ENCODE assay signal across 14 cellular contexts in genomic region chr4:190179030-190179739, GRCh38. TPM values are rescaled to one million over a fixed set of nuclear protein-coding genes. Genes with fewer than 3 reads are reported as not detected.
DNase-seq lines count a peak whose midpoint lies in the region; ATAC-seq and TF ChIP-seq lines count a peak whose summit lies in the region.
"Not testable (repeated sequence)": the region's sequence is repeated elsewhere in the genome, so short reads cannot be mapped to it uniquely, and the experiment has no call there.
"Had no signal": no experiment of that assay in that cellular context is flagged by ENCODE, and none has a peak within 500 bp of the region (broad histone marks: within the 10 kb centered on the region; RNA-seq: fewer than 3 reads in every experiment).

No MANE protein-coding gene starts in this region.

- H3K27ac Mint-ChIP-seq in T-cell; chondrocyte (ENCODE audit: unreplicated experiment); memory B cell: not testable (repeated sequence)

- not testable (repeated sequence) for H3K27me3 Mint-ChIP-seq in T-cell; chondrocyte (ENCODE audit: low read depth); memory B cell

- not testable (repeated sequence) for TF ChIP-seq CTCF in chondrocyte (IDR thresholded peaks at IDR 0.05); thoracic aorta (IDR thresholded peaks at IDR 0.05)

- H3K9me3 Mint-ChIP-seq in T-cell (peaks cover 0 to 11% (median 6%) of the 10 kb centered on the region in 3 donors), chondrocyte (ENCODE audit: low read depth) (peaks cover 11% of the 10 kb centered on the region)
- H3K9me3 Mint-ChIP-seq in memory B cell: not testable (repeated sequence)

- not testable (repeated sequence) for H3K4me1 Mint-ChIP-seq in T-cell; chondrocyte (ENCODE audit: low read depth); memory B cell

- DNase-seq in T-cell; memory B cell (ENCODE audit: low spot score in 2 of 2); thoracic aorta (ENCODE audit: low spot score): not testable (repeated sequence)
- DNase-seq in chondrocyte (ENCODE audit: low spot score): peak; percentile 70

- H3K4me3 ChIP-seq in thoracic aorta: not testable (repeated sequence)

- ATAC-seq in GM18867 (IDR thresholded peaks at IDR 0.05; ENCODE audit: unreplicated experiment) (peak; percentile 58), GM21423 (IDR thresholded peaks at IDR 0.05; ENCODE audit: unreplicated experiment) (peak; percentile 58), HG02798 (IDR thresholded peaks at IDR 0.05; ENCODE audit: poor library complexity, unreplicated experiment) (peak; percentile 64), HG03196 (IDR thresholded peaks at IDR 0.05; ENCODE audit: unreplicated experiment) (peak; percentile 54), T-cell (replicated peaks in 1 of 4) (peak in 3 of 4 experiments; percentile 59 to 68 (median 65)), memory B cell (ENCODE audit: low read depth) (peak; percentile 10), thoracic aorta (ENCODE audit: insufficient number of reproducible peaks, low FRiP score, low read depth) (peak; percentile 82)

- POLR2A ChIA-PET in T-cell (lab: Charles Lee): not testable (repeated sequence)

- not testable (repeated sequence) for H3K9me3 ChIP-seq in thoracic aorta

- not testable (repeated sequence) for H3K4me1 ChIP-seq in thoracic aorta (ENCODE audit: control insufficient read depth in 1 of 2, low read depth in 2 of 2)

- H3K36me3 Mint-ChIP-seq in T-cell; chondrocyte (ENCODE audit: low read depth); memory B cell: not testable (repeated sequence)

- not testable (repeated sequence) for H3K4me3 Mint-ChIP-seq in T-cell; chondrocyte (ENCODE audit: unreplicated experiment); memory B cell

- H3K27ac ChIP-seq in thoracic aorta: not testable (repeated sequence)

- not testable (repeated sequence) for H3K36me3 ChIP-seq in thoracic aorta

- H3K27me3 ChIP-seq in thoracic aorta (replicated peaks; ENCODE audit: insufficient read depth): not testable (repeated sequence)

- CTCF ChIA-PET in T-cell (lab: Charles Lee): not testable (repeated sequence)

RNA-seq across cellular contexts. Expression of gene DUX4, which starts 5.6 kb away (rescaled TPM):
- total RNA-seq in T-cell: not detected
- not detected in 3 replicates for total RNA-seq in chondrocyte
- not detected for total RNA-seq in thoracic aorta
- total RNA-seq: activated CD8-positive, alpha-beta memory T cell treated with anti-CD3 and anti-CD28 coated beads for 36 hours; H1; osteoblast; spleen; stomach; vagina had no signal

Comparison
In these comparisons a context has a peak if more than half of its experiments do, and no peak if none do; other contexts are left out.
1. ATAC-seq: peak in every context shown above with its lines; median percentile 82 in thoracic aorta; 65 in T-cell; 64 in HG02798; 58 in GM18867; 58 in GM21423; 54 in HG03196; 10 in memory B cell.